34 cellular contexts compared by ENCODE assay signal in genomic region chr9:113890693-113891092, GRCh38.
"Had no signal": no experiment of that assay in that cellular context is flagged by ENCODE, and none has a peak within 500 bp of the region (broad histone marks: within the 10 kb centered on the region; RNA-seq: fewer than 3 reads in every experiment).

No MANE protein-coding gene starts in this region.

- DNase-seq: Karpas-422, Kasumi-1, MG63, MM.1S, MV-4-11, NCI-H1048, NCI-H1092, NCI-H1092 treated with DMSO at 0.1 percent for 48 hours, NCI-H1105, NCI-H1105 treated with DMSO at 0.1 percent for 48 hours, NCI-H1417, NCI-H1417 treated with DMSO at 0.1 percent for 48 hours, NCI-H1436, NCI-H1436 treated with DMSO at 0.1 percent for 48 hours, NCI-H146, NCI-H1694, NCI-H1694 treated with DMSO at 0.1 percent for 48 hours, NCI-H187, NCI-H1930, NCI-H2029, NCI-H2029 treated with DMSO at 0.1 percent for 48 hours, NCI-H2081, NCI-H2081 treated with DMSO at 0.1 percent for 48 hours, NCI-H2107, NCI-H2171, NCI-H2171 treated with DMSO at 0.1 percent for 48 hours, NCI-H2227 treated with DMSO at 0.1 percent for 48 hours, NCI-H226, NCI-H345, NCI-H446, NCI-H446 treated with DMSO at 0.1 percent for 48 hours, NCI-H510A, NCI-H510A treated with DMSO at 0.1 percent for 48 hours, NCI-H524 had no signal

- H3K4me3 ChIP-seq: MG63 had no signal
